21 cellular contexts compared by ENCODE assay signal in genomic region chr9:134035041-134036039, GRCh38. TPM values are rescaled to one million over a fixed set of nuclear protein-coding genes. Genes with fewer than 3 reads are reported as not detected.
DNase-seq lines count a peak whose midpoint lies in the region; ATAC-seq and TF ChIP-seq lines count a peak whose summit lies in the region.
"Had no signal": no experiment of that assay in that cellular context is flagged by ENCODE, and none has a peak within 500 bp of the region (broad histone marks: within the 10 kb centered on the region; RNA-seq: fewer than 3 reads in every experiment).

No MANE protein-coding gene starts in this region.

- TF ChIP-seq CTCF in nephron progenitor cell (IDR thresholded peaks at IDR 0.05): no peak
- TF ChIP-seq CTCF in upper lobe of right lung (IDR thresholded peaks at IDR 0.05): no peak

- no peak overlapping the region for H3K27ac Mint-ChIP-seq in activated naive CD4-positive, alpha-beta T cell treated with anti-CD3 and anti-CD28 coated beads, Interleukin-2, amount 10 ng/mL, durations not matched to agents 7 days and 5 days
- peak overlapping the region; percentile 68 for H3K27ac Mint-ChIP-seq in nephron progenitor cell
- H3K27ac Mint-ChIP-seq: CD8-positive, alpha-beta T cell; GM23338 had no signal

- H3K4me1 ChIP-seq in upper lobe of right lung: no peaks in the 10 kb centered on the region
- H3K4me1 ChIP-seq: BLaER1 had no signal

- no peak overlapping the region for H3K4me3 ChIP-seq in upper lobe of right lung
- H3K4me3 ChIP-seq: BLaER1, GM12878, GM23338 had no signal

- H3K27me3 Mint-ChIP-seq in activated naive CD4-positive, alpha-beta T cell treated with anti-CD3 and anti-CD28 coated beads, Interleukin-2, amount 10 ng/mL, durations not matched to agents 7 days and 5 days: no peaks in the 10 kb centered on the region
- peaks cover 3% of the 10 kb centered on the region for H3K27me3 Mint-ChIP-seq in nephron progenitor cell (ENCODE audit: low read depth, poor library complexity)

- no peak for ATAC-seq in upper lobe of right lung
- ATAC-seq: CD8-positive, alpha-beta T cell; GM12878; GM23338; HCT116 had no signal

- no peak overlapping the region for H3K27ac ChIP-seq in upper lobe of right lung
- H3K27ac ChIP-seq: BLaER1 had no signal

- peaks cover 2% of the 10 kb centered on the region for H3K4me1 Mint-ChIP-seq in activated naive CD4-positive, alpha-beta T cell treated with anti-CD3 and anti-CD28 coated beads, Interleukin-2, amount 10 ng/mL, durations not matched to agents 7 days and 5 days
- peaks cover 8% of the 10 kb centered on the region for H3K4me1 Mint-ChIP-seq in nephron progenitor cell
- H3K4me1 Mint-ChIP-seq: GM23338 had no signal

- no peaks in the 10 kb centered on the region for H3K9me3 Mint-ChIP-seq in activated naive CD4-positive, alpha-beta T cell treated with anti-CD3 and anti-CD28 coated beads, Interleukin-2, amount 10 ng/mL, durations not matched to agents 7 days and 5 days
- H3K9me3 Mint-ChIP-seq in nephron progenitor cell: peaks cover 25% of the 10 kb centered on the region
- H3K9me3 Mint-ChIP-seq: GM23338 had no signal

- peaks cover 48% of the 10 kb centered on the region for H3K36me3 Mint-ChIP-seq in activated naive CD4-positive, alpha-beta T cell treated with anti-CD3 and anti-CD28 coated beads, Interleukin-2, amount 10 ng/mL, durations not matched to agents 7 days and 5 days
- H3K36me3 Mint-ChIP-seq in nephron progenitor cell (ENCODE audit: low read depth): peaks cover 79% of the 10 kb centered on the region

- DNase-seq in activated naive CD4-positive, alpha-beta T cell treated with anti-CD3 and anti-CD28 coated beads, Interleukin-2, amount 10 ng/mL, durations not matched to agents 7 days and 5 days: peak; percentile 19
- no peak for DNase-seq in activated naive CD4-positive, alpha-beta T cell (lab: John Stamatoyannopoulos, UW)
- DNase-seq in cerebellum (ENCODE audit: low spot score): peak; percentile 75
- no peak for DNase-seq in nephron progenitor cell
- peak; percentile 58 for DNase-seq in upper lobe of right lung
- no peak for DNase-seq in NCI-H2081 treated with DMSO at 0.1 percent for 48 hours (lab: John Stamatoyannopoulos, UW)
- no peak for DNase-seq in OCI-M2 (lab: John Stamatoyannopoulos, UW; ENCODE audit: unreplicated experiment)
- DNase-seq: CD8-positive, alpha-beta T cell; DMS79; GDM1; MV-4-11; NCI-H1417; NCI-H1930; NCI-H2171; NCI-H446; NCI-H69; NK-92 treated with Interleukin-12 subunit alpha and Interleukin-12 subunit beta, amount 100 ng/mL, for 24 hours had no signal

- no peaks in the 10 kb centered on the region for H3K27me3 ChIP-seq in upper lobe of right lung
- H3K27me3 ChIP-seq: BLaER1 had no signal

- no peak overlapping the region for H3K4me3 Mint-ChIP-seq in activated naive CD4-positive, alpha-beta T cell treated with anti-CD3 and anti-CD28 coated beads, Interleukin-2, amount 10 ng/mL, durations not matched to agents 7 days and 5 days
- H3K4me3 Mint-ChIP-seq in nephron progenitor cell: no peak overlapping the region
- H3K4me3 Mint-ChIP-seq: CD8-positive, alpha-beta T cell; GM23338 had no signal

- intact Hi-C loops in upper lobe of right lung (cut with DNase I): no loop called here

- peaks cover 74% of the 10 kb centered on the region for H3K36me3 ChIP-seq in upper lobe of right lung

- CTCF ChIA-PET in activated naive CD4-positive, alpha-beta T cell treated with anti-CD3 and anti-CD28 coated beads, Interleukin-2, amount 10 ng/mL, durations not matched to agents 7 days and 5 days (lab: Charles Lee): interaction anchor here (1.2 kb wide), 1 partner anchor 10 kb away, joined by 3 read pairs; the partner anchor contains the start of gene BRD3OS

- H3K9me3 ChIP-seq in upper lobe of right lung: no peaks in the 10 kb centered on the region
- H3K9me3 ChIP-seq: BLaER1 had no signal

RNA-seq across cellular contexts. Expression of gene BRD3OS, which starts 10.1 kb away (rescaled TPM):
- total RNA-seq in cerebellum (20.0 TPM), upper lobe of right lung (10.7 TPM)

RNA-seq across cellular contexts. Expression of gene BRD3, which starts 32.5 kb away (rescaled TPM):
- total RNA-seq in cerebellum: 20.1 TPM
- 38.4 TPM for total RNA-seq in upper lobe of right lung

RNA-seq across cellular contexts. Expression of gene VAV2, which starts 43.2 kb away (rescaled TPM):
- total RNA-seq in cerebellum (16.5 TPM), upper lobe of right lung (34.6 TPM)

Comparison
In these comparisons a context has a peak if more than half of its experiments do, and no peak if none do; other contexts are left out.
1. DNase-seq: peak in activated naive CD4-positive, alpha-beta T cell treated with anti-CD3 and anti-CD28 coated beads, Interleukin-2, amount 10 ng/mL, durations not matched to agents 7 days and 5 days (single experiment), cerebellum (single experiment) and upper lobe of right lung (single experiment); none in activated naive CD4-positive, alpha-beta T cell (0 of 4), nephron progenitor cell (single experiment), NCI-H2081 treated with DMSO at 0.1 percent for 48 hours (single experiment) and OCI-M2 (single experiment).